Comparison of ENCODE assay signal across 1 cellular context in the genomic region with DNA sequence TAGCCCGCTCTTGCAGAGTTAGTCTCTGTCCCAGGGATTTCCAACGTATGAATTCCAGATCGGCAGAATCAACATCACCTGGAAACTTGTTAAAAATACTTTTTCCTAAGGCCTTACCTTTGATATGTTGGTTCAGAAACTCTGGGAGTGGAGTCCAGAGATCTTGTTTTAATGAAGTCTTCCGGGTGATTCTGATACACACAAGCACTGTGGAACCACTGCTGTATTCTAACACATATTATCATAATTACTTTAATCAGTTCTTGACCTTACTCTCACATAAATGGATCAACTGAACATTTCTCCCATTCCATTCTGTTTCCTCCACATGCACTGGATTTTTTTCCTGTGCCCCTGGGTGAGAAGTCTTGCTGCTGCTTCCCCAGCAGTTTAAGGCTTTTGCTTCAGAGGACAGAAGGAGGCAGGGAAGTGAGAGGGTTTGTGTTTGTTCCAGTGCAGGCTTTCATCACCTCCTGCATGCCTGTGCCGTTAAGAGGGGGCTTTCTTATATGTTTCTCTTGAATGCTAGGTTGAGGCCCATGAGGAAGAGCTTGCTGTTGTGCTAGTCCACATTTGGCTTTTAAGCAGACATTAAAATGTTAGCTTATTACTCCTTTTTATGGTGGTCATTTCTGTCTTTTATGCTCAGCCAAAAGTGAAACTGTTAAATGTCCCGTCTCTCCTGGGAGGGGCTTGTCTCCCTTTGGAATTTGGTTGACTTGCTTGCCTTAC.
TF ChIP-seq lines count a peak whose summit lies in the region.

No MANE protein-coding gene starts in this region.

TF ChIP-seq in K562, 482 proteins besides CTCF, POLR2A, EP300 and RAD21 (continued from another document):
- TF ChIP-seq, protein P1, sequence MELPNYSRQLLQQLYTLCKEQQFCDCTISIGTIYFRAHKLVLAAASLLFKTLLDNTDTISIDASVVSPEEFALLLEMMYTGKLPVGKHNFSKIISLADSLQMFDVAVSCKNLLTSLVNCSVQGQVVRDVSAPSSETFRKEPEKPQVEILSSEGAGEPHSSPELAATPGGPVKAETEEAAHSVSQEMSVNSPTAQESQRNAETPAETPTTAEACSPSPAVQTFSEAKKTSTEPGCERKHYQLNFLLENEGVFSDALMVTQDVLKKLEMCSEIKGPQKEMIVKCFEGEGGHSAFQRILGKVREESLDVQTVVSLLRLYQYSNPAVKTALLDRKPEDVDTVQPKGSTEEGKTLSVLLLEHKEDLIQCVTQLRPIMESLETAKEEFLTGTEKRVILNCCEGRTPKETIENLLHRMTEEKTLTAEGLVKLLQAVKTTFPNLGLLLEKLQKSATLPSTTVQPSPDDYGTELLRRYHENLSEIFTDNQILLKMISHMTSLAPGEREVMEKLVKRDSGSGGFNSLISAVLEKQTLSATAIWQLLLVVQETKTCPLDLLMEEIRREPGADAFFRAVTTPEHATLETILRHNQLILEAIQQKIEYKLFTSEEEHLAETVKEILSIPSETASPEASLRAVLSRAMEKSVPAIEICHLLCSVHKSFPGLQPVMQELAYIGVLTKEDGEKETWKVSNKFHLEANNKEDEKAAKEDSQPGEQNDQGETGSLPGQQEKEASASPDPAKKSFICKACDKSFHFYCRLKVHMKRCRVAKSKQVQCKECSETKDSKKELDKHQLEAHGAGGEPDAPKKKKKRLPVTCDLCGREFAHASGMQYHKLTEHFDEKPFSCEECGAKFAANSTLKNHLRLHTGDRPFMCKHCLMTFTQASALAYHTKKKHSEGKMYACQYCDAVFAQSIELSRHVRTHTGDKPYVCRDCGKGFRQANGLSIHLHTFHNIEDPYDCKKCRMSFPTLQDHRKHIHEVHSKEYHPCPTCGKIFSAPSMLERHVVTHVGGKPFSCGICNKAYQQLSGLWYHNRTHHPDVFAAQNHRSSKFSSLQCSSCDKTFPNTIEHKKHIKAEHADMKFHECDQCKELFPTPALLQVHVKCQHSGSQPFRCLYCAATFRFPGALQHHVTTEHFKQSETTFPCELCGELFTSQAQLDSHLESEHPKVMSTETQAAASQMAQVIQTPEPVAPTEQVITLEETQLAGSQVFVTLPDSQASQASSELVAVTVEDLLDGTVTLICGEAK (IDR thresholded peaks at IDR 0.05), result no peak
- TF ChIP-seq, protein P1 (CRISPR knock-in tag; IDR thresholded peaks at IDR 0.05), result no peak
- TF ChIP-seq CCAR2 (IDR thresholded peaks at IDR 0.05; ENCODE audit: low read depth, low read length) (no peak), ELF2 (CRISPR knock-in tag; IDR thresholded peaks at IDR 0.05) (no peak), MYNN (IDR thresholded peaks at IDR 0.05) (no peak), MYNN (CRISPR knock-in tag; IDR thresholded peaks at IDR 0.05) (no peak), SMAD2 (IDR thresholded peaks at IDR 0.05; ENCODE audit: low read depth, low read length) (no peak), POLR2H (tag; IDR thresholded peaks at IDR 0.05; ENCODE audit: low read depth) (no peak), MCM2 (IDR thresholded peaks at IDR 0.05; ENCODE audit: low read depth) (no peak), ZEB2 (IDR thresholded peaks at IDR 0.05) (no peak), ZNF24 (IDR thresholded peaks at IDR 0.05) (no peak), ZBTB1 (CRISPR knock-in tag; IDR thresholded peaks at IDR 0.05; ENCODE audit: borderline replicate concordance, low read depth) (no peak)
- TF ChIP-seq, protein P2, sequence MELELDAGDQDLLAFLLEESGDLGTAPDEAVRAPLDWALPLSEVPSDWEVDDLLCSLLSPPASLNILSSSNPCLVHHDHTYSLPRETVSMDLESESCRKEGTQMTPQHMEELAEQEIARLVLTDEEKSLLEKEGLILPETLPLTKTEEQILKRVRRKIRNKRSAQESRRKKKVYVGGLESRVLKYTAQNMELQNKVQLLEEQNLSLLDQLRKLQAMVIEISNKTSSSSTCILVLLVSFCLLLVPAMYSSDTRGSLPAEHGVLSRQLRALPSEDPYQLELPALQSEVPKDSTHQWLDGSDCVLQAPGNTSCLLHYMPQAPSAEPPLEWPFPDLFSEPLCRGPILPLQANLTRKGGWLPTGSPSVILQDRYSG (tag; conservative IDR thresholded peaks at IDR 0.05; ENCODE audit: low read depth), result no peak
- TF ChIP-seq, protein P3, sequence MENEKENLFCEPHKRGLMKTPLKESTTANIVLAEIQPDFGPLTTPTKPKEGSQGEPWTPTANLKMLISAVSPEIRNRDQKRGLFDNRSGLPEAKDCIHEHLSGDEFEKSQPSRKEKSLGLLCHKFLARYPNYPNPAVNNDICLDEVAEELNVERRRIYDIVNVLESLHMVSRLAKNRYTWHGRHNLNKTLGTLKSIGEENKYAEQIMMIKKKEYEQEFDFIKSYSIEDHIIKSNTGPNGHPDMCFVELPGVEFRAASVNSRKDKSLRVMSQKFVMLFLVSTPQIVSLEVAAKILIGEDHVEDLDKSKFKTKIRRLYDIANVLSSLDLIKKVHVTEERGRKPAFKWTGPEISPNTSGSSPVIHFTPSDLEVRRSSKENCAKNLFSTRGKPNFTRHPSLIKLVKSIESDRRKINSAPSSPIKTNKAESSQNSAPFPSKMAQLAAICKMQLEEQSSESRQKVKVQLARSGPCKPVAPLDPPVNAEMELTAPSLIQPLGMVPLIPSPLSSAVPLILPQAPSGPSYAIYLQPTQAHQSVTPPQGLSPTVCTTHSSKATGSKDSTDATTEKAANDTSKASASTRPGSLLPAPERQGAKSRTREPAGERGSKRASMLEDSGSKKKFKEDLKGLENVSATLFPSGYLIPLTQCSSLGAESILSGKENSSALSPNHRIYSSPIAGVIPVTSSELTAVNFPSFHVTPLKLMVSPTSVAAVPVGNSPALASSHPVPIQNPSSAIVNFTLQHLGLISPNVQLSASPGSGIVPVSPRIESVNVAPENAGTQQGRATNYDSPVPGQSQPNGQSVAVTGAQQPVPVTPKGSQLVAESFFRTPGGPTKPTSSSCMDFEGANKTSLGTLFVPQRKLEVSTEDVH (IDR thresholded peaks at IDR 0.05; ENCODE audit: low read depth, partially characterized antibody), result no peak
- TF ChIP-seq, protein P4, sequence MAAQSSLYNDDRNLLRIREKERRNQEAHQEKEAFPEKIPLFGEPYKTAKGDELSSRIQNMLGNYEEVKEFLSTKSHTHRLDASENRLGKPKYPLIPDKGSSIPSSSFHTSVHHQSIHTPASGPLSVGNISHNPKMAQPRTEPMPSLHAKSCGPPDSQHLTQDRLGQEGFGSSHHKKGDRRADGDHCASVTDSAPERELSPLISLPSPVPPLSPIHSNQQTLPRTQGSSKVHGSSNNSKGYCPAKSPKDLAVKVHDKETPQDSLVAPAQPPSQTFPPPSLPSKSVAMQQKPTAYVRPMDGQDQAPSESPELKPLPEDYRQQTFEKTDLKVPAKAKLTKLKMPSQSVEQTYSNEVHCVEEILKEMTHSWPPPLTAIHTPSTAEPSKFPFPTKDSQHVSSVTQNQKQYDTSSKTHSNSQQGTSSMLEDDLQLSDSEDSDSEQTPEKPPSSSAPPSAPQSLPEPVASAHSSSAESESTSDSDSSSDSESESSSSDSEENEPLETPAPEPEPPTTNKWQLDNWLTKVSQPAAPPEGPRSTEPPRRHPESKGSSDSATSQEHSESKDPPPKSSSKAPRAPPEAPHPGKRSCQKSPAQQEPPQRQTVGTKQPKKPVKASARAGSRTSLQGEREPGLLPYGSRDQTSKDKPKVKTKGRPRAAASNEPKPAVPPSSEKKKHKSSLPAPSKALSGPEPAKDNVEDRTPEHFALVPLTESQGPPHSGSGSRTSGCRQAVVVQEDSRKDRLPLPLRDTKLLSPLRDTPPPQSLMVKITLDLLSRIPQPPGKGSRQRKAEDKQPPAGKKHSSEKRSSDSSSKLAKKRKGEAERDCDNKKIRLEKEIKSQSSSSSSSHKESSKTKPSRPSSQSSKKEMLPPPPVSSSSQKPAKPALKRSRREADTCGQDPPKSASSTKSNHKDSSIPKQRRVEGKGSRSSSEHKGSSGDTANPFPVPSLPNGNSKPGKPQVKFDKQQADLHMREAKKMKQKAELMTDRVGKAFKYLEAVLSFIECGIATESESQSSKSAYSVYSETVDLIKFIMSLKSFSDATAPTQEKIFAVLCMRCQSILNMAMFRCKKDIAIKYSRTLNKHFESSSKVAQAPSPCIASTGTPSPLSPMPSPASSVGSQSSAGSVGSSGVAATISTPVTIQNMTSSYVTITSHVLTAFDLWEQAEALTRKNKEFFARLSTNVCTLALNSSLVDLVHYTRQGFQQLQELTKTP (IDR thresholded peaks at IDR 0.05; ENCODE audit: low read depth in 1 of 2, partially characterized antibody in 2 of 2), result no peak
- TF ChIP-seq, protein P5, sequence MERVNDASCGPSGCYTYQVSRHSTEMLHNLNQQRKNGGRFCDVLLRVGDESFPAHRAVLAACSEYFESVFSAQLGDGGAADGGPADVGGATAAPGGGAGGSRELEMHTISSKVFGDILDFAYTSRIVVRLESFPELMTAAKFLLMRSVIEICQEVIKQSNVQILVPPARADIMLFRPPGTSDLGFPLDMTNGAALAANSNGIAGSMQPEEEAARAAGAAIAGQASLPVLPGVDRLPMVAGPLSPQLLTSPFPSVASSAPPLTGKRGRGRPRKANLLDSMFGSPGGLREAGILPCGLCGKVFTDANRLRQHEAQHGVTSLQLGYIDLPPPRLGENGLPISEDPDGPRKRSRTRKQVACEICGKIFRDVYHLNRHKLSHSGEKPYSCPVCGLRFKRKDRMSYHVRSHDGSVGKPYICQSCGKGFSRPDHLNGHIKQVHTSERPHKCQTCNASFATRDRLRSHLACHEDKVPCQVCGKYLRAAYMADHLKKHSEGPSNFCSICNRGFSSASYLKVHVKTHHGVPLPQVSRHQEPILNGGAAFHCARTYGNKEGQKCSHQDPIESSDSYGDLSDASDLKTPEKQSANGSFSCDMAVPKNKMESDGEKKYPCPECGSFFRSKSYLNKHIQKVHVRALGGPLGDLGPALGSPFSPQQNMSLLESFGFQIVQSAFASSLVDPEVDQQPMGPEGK (CRISPR knock-in tag; IDR thresholded peaks at IDR 0.05; ENCODE audit: borderline replicate concordance), result no peak
